8 cellular contexts compared by ENCODE assay signal in the genomic region with DNA sequence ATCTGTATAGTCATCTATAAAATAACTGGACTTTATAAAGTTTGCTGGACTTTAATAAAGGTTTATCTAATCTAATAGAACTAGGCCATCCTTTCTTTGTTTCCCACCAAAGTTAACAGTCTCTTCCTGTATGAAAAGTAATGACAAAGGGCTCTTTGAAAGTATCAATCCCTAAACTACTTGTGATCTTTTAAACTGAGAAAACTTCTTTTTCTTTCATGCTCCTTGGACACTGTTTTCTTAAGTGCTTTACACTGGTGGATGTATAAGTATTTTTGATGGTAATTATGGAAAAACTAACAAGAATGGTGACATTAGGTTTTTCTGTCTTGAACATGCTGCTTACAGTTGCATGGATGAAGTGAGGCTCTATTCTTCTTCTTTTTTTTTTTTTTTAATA. TPM values are rescaled to one million over a fixed set of nuclear protein-coding genes. Genes with fewer than 3 reads are reported as not detected.
A peak's percentile ranks its signal among the peaks of the same experiment; 100 is the strongest.
DNase-seq lines count a peak whose midpoint lies in the region; ATAC-seq, FAIRE-seq and TF ChIP-seq lines count a peak whose summit lies in the region.

No MANE protein-coding gene starts in this region.

- H3K4me3 ChIP-seq in keratinocyte (ENCODE audit: control insufficient read depth in 2 of 3, extremely low read depth in 1 of 3, insufficient read depth in 2 of 3, low read depth in 1 of 3, low read length in 3 of 3) (no peak overlapping the region), stomach smooth muscle (ENCODE audit: low read length in 2 of 2) (no peak overlapping the region)

- H3K9me1 ChIP-seq in keratinocyte (ENCODE audit: control insufficient read depth, extremely low read depth, insufficient read depth, low read length): no peaks in the 10 kb centered on the region

- no peaks in the 10 kb centered on the region for H3K27me3 Mint-ChIP-seq in activated CD4-positive, alpha-beta T cell treated with anti-CD3 and anti-CD28 coated beads, Interleukin-2, amount 10 ng/mL, durations not matched to agents 24 days and 14 days

- H2AFZ ChIP-seq in keratinocyte (ENCODE audit: control insufficient read depth, low read length): peak overlapping the region; percentile 49

- H4K20me1 ChIP-seq in keratinocyte (ENCODE audit: control insufficient read depth, extremely low read depth, insufficient read depth, low read length): peaks cover 14% of the 10 kb centered on the region

- peaks cover 12% of the 10 kb centered on the region for H3K36me3 Mint-ChIP-seq in activated CD4-positive, alpha-beta T cell treated with anti-CD3 and anti-CD28 coated beads, Interleukin-2, amount 10 ng/mL, durations not matched to agents 24 days and 14 days (ENCODE audit: low read depth)

- H3K4me3 Mint-ChIP-seq in activated CD4-positive, alpha-beta T cell treated with anti-CD3 and anti-CD28 coated beads, Interleukin-2, amount 10 ng/mL, durations not matched to agents 24 days and 14 days: peak overlapping the region; percentile 53

- peaks cover 24% of the 10 kb centered on the region for H3K4me1 Mint-ChIP-seq in activated CD4-positive, alpha-beta T cell treated with anti-CD3 and anti-CD28 coated beads, Interleukin-2, amount 10 ng/mL, durations not matched to agents 24 days and 14 days

- peak overlapping the region; percentile 99 for H3K27ac ChIP-seq in VCaP
- H3K27ac ChIP-seq in keratinocyte (ENCODE audit: control insufficient read depth, insufficient read depth, low read length): peak overlapping the region; percentile 66
- peak overlapping the region; percentile 91 for H3K27ac ChIP-seq in stomach smooth muscle (ENCODE audit: low read length)

- ATAC-seq in HG03159 (IDR thresholded peaks at IDR 0.05; ENCODE audit: unreplicated experiment): no peak

- peaks cover 19% of the 10 kb centered on the region for H3K79me2 ChIP-seq in keratinocyte (ENCODE audit: control insufficient read depth, insufficient read depth, low read length)

- intact Hi-C loops in activated CD4-positive, alpha-beta T cell treated with anti-CD3 and anti-CD28 coated beads, Interleukin-2, amount 10 ng/mL, durations not matched to agents 24 days and 14 days (cut with micrococcal nuclease): loop anchor here (10.0 kb wide), 1 partner anchor 88 kb away; no protein-coding TSS in a partner anchor

- H3K27me3 ChIP-seq in keratinocyte (ENCODE audit: control insufficient read depth, extremely low read depth, insufficient read depth, low read length): no peaks in the 10 kb centered on the region
- no peaks in the 10 kb centered on the region for H3K27me3 ChIP-seq in stomach smooth muscle (ENCODE audit: control insufficient read depth in 1 of 2, insufficient read depth in 2 of 2, low read length in 2 of 2)

- no peak for FAIRE-seq in keratinocyte (lab: Jason Lieb, UNC)

- DNase-seq in activated CD4-positive, alpha-beta T cell treated with anti-CD3 and anti-CD28 coated beads, Interleukin-2, amount 10 ng/mL, durations not matched to agents 24 days and 14 days: no peak
- DNase-seq in activated CD4-positive, alpha-beta T cell treated with anti-CD3 and anti-CD28 coated beads, Interleukin-2, amount 50 U/mL, for 48 hours: no peak
- DNase-seq in keratinocyte (ENCODE audit: low read depth, low spot score) (no peak), foreskin melanocyte (no peak), NCI-H748 treated with DMSO at 0.1 percent for 48 hours (lab: John Stamatoyannopoulos, UW) (no peak)

- peak overlapping the region; percentile 83 for H3K27ac Mint-ChIP-seq in activated CD4-positive, alpha-beta T cell treated with anti-CD3 and anti-CD28 coated beads, Interleukin-2, amount 10 ng/mL, durations not matched to agents 24 days and 14 days

- H3K9ac ChIP-seq in keratinocyte (ENCODE audit: control insufficient read depth, extremely low read depth, insufficient read depth, low read length) (no peak overlapping the region), stomach smooth muscle (ENCODE audit: low read length in 2 of 2) (no peak overlapping the region)

- dilution Hi-C loops in keratinocyte (cut with MboI; ENCODE audit: extremely low pct_ligation_motif_present, low sequenced_read_pairs): no loop called here

- H3K9me3 Mint-ChIP-seq in activated CD4-positive, alpha-beta T cell treated with anti-CD3 and anti-CD28 coated beads, Interleukin-2, amount 10 ng/mL, durations not matched to agents 24 days and 14 days: no peaks in the 10 kb centered on the region

- peaks cover 36% of the 10 kb centered on the region for H3K4me1 ChIP-seq in keratinocyte (ENCODE audit: control insufficient read depth, extremely low read depth, insufficient read depth, low read length)
- H3K4me1 ChIP-seq in stomach smooth muscle (ENCODE audit: control insufficient read depth, insufficient read depth, low read length): peaks cover 16% of the 10 kb centered on the region

- H3K36me3 ChIP-seq in keratinocyte (ENCODE audit: control insufficient read depth in 2 of 2, extremely low read depth in 1 of 2, insufficient read depth in 2 of 2, low read length in 2 of 2) (peaks cover 0 to 3% of the 10 kb centered on the region in 2 experiments), stomach smooth muscle (ENCODE audit: control insufficient read depth in 2 of 2, insufficient read depth in 2 of 2, low read length in 2 of 2) (no peaks in the 10 kb centered on the region)

- no peaks in the 10 kb centered on the region for H3K9me3 ChIP-seq in keratinocyte (ENCODE audit: control insufficient read depth, low read depth, low read length)
- H3K9me3 ChIP-seq in stomach smooth muscle (ENCODE audit: control insufficient read depth in 2 of 2, low read length in 2 of 2): no peaks in the 10 kb centered on the region

- TF ChIP-seq CTCF in VCaP (conservative IDR thresholded peaks at IDR 0.05) (no peak), keratinocyte (optimal IDR thresholded peaks at IDR 0.05 in 1 of 3, IDR thresholded peaks at IDR 0.05 in 1 of 3, conservative IDR thresholded peaks at IDR 0.05 in 1 of 3; ENCODE audit: extremely low read depth in 1 of 3, insufficient read depth in 2 of 3, low read length in 3 of 3) (no peak)

- no peak overlapping the region for H3K4me2 ChIP-seq in keratinocyte (ENCODE audit: control insufficient read depth, extremely low read depth, insufficient read depth, low read depth, low read length)

RNA-seq across cellular contexts. Expression of gene ZFX, which starts 2.4 kb away (rescaled TPM):
- 38.8 and 49.9 TPM in 2 replicates for total RNA-seq in activated CD4-positive, alpha-beta T cell treated with anti-CD3 and anti-CD28 coated beads, Interleukin-2, amount 10 ng/mL, durations not matched to agents 24 days and 14 days
- polyA plus RNA-seq in keratinocyte: 18.0 to 31.8 TPM (median 24.3 TPM) in 3 replicates
- polyA plus RNA-seq in keratinocyte (2011; ENCODE audit: low read depth): 28.7 TPM
- 9.6 and 18.8 TPM in 2 replicates for polyA plus RNA-seq in keratinocyte (2011; cell fraction: cytosol; rRNA removed)
- 33.0 and 39.9 TPM in 2 replicates for polyA plus RNA-seq in keratinocyte (2011; cell fraction: nucleus; rRNA removed)
- 14.8 and 19.0 TPM in 2 replicates for polyA plus RNA-seq in keratinocyte (2012; ENCODE audit: low replicate concordance)
- 17.2 to 122 TPM (median 77.4 TPM) in 3 replicates for polyA minus RNA-seq in keratinocyte
- polyA minus RNA-seq in keratinocyte (2011; cell fraction: cytosol; rRNA and poly(A)+ RNA removed): 27.0 TPM
- polyA minus RNA-seq in keratinocyte (2011; cell fraction: nucleus; rRNA and poly(A)+ RNA removed): 52.3 and 103 TPM in 2 replicates
